8 cellular contexts compared by ENCODE assay signal in genomic region chr12:89709994-89710872, GRCh38. TPM values are rescaled to one million over a fixed set of nuclear protein-coding genes. Genes with fewer than 3 reads are reported as not detected.
DNase-seq lines count a peak whose midpoint lies in the region; ATAC-seq and TF ChIP-seq lines count a peak whose summit lies in the region.

No MANE protein-coding gene starts in this region.

- DNase-seq in CD8-positive, alpha-beta memory T cell = peak in 2 of 5 donors; percentile 14 to 23
- DNase-seq in brain pericyte (ENCODE audit: low read depth, low spot score) = peak; percentile 5
- no peak for DNase-seq in immature natural killer cell
- no peak for DNase-seq in spleen
- DNase-seq in NOMO-1 treated with dmso at 0.1 percent for 144 hours (lab: John Stamatoyannopoulos, UW; ENCODE audit: unreplicated experiment) = no peak

- 3 to 5% (median 3%) methylated on average over 27 to 45 of the region's 45 CpGs for WGBS in spleen, 5 donors

- H3K4me3 ChIP-seq in CD8-positive, alpha-beta memory T cell (ENCODE audit: low read length) = peak overlapping the region; percentile 81
- H3K4me3 ChIP-seq in OCI-LY3 (ENCODE audit: low read length) (peak overlapping the region; percentile 96), spleen (peak overlapping the region; percentile 68 to 91 (median 88))

- H3K4me1 ChIP-seq in CD8-positive, alpha-beta memory T cell (ENCODE audit: insufficient read depth, low read length) = peaks cover 28% of the 10 kb centered on the region
- H3K4me1 ChIP-seq in OCI-LY3 (ENCODE audit: low read length) (peaks cover 17% of the 10 kb centered on the region), spleen (peaks cover 20 to 46% (median 31%) of the 10 kb centered on the region in 6 donors)

- no peak for TF ChIP-seq CTCF in OCI-LY3 (IDR thresholded peaks at IDR 0.05; ENCODE audit: low read depth, low read length)
- no peak for TF ChIP-seq CTCF in spleen (IDR thresholded peaks at IDR 0.05 in 8 of 11, conservative IDR thresholded peaks at IDR 0.05 in 3 of 11)

- no peaks in the 10 kb centered on the region for H3K9me3 ChIP-seq in CD8-positive, alpha-beta memory T cell (ENCODE audit: low read length)
- no peaks in the 10 kb centered on the region for H3K9me3 ChIP-seq in OCI-LY3 (ENCODE audit: insufficient read depth, low read length)
- peaks cover 0 to 13% (median 10%) of the 10 kb centered on the region in 8 donors for H3K9me3 ChIP-seq in spleen

- peak overlapping the region; percentile 43; the same call in 1 of the 2 replicates for H2AFZ ChIP-seq in OCI-LY3 (ENCODE audit: low read depth, low read length)

- peaks cover 0 to 8% of the 10 kb centered on the region in 2 donors for H3K27me3 Mint-ChIP-seq in CD8-positive, alpha-beta memory T cell
- H3K27me3 Mint-ChIP-seq in immature natural killer cell (ENCODE audit: low read depth in 3 of 3) = peaks cover 17 to 19% (median 19%) of the 10 kb centered on the region in 3 donors

- peaks cover 0 to 9% (median 2%) of the 10 kb centered on the region in 5 donors for H3K9me3 Mint-ChIP-seq in CD8-positive, alpha-beta memory T cell
- H3K9me3 Mint-ChIP-seq in immature natural killer cell = no peaks in the 10 kb centered on the region

- H3K27ac Mint-ChIP-seq in CD8-positive, alpha-beta memory T cell = peak overlapping the region; percentile 92 to 99 (median 97)
- H3K27ac Mint-ChIP-seq in immature natural killer cell = peak overlapping the region; percentile 95 to 98 (median 98)

- intact Hi-C loops in spleen (cut with DNase I; ENCODE audit: low total_unique reads) = no loop called here

- peak overlapping the region; percentile 62 for H3K9ac ChIP-seq in OCI-LY3 (ENCODE audit: low read length)

- peak overlapping the region; percentile 84 for H3K4me2 ChIP-seq in OCI-LY3 (ENCODE audit: low read length)

- ATAC-seq in GM21619 (IDR thresholded peaks at IDR 0.05; ENCODE audit: unreplicated experiment) (peak; percentile 1), GM21529 (IDR thresholded peaks at IDR 0.05; ENCODE audit: unreplicated experiment) (no peak)

- peaks cover 33% of the 10 kb centered on the region for H3K79me2 ChIP-seq in OCI-LY3 (ENCODE audit: low read length)

- peaks cover 18% of the 10 kb centered on the region for H4K20me1 ChIP-seq in OCI-LY3 (ENCODE audit: insufficient read depth, low read length)

- peak overlapping the region; percentile 85 to 97 (median 94) for H3K4me3 Mint-ChIP-seq in CD8-positive, alpha-beta memory T cell
- H3K4me3 Mint-ChIP-seq in immature natural killer cell = peak overlapping the region; percentile 93 to 97 (median 96)

- no peak for TF ChIP-seq POLR2A in spleen (IDR thresholded peaks at IDR 0.05)

- POLR2A ChIA-PET in CD8-positive, alpha-beta memory T cell (lab: Charles Lee) = interaction anchor here (0.8 to 2.8 kb wide), 7 partner anchors 8 to 238 kb away, joined by 3 to 34 read pairs (median 6); no protein-coding TSS in a partner anchor

- CTCF ChIA-PET in CD8-positive, alpha-beta memory T cell (lab: Charles Lee) = interaction anchor here (1.3 to 1.8 kb wide), 4 partner anchors 10 to 186 kb away, joined by 4 to 7 read pairs (median 6); partner anchors contain the start of gene GALNT4

- no peaks in the 10 kb centered on the region for H3K36me3 ChIP-seq in CD8-positive, alpha-beta memory T cell (ENCODE audit: insufficient read depth, low read length)
- H3K36me3 ChIP-seq in OCI-LY3 (replicated peaks; ENCODE audit: low read depth, low read length) (no peaks in the 10 kb centered on the region), spleen (no peaks in the 10 kb centered on the region)

- H3K27me3 ChIP-seq in CD8-positive, alpha-beta memory T cell (ENCODE audit: insufficient read depth, low read length, poor library complexity, severe bottlenecking) = no peaks in the 10 kb centered on the region
- H3K27me3 ChIP-seq in OCI-LY3 (ENCODE audit: low read depth, low read length) (0 out of 2 replicates have a peak, but pooled peaks cover 6% of the 10 kb centered on the region), spleen (replicated peaks in 1 of 7) (no peaks in the 10 kb centered on the region)

- peaks cover 30 to 44% (median 32%) of the 10 kb centered on the region in 3 donors for H3K4me1 Mint-ChIP-seq in CD8-positive, alpha-beta memory T cell
- H3K4me1 Mint-ChIP-seq in immature natural killer cell = peaks cover 34 to 40% of the 10 kb centered on the region in 2 donors

- H3K36me3 Mint-ChIP-seq in CD8-positive, alpha-beta memory T cell = peaks cover 0 to 17% (median 0%) of the 10 kb centered on the region in 3 donors
- peaks cover 0 to 4% (median 2%) of the 10 kb centered on the region in 3 donors for H3K36me3 Mint-ChIP-seq in immature natural killer cell

- H3K27ac ChIP-seq in CD8-positive, alpha-beta memory T cell (ENCODE audit: low read depth, low read length) = peak overlapping the region; percentile 97
- peak overlapping the region; percentile 34 for H3K27ac ChIP-seq in OCI-LY3 (ENCODE audit: low read length)
- peak overlapping the region; percentile 93 to 100 (median 99) for H3K27ac ChIP-seq in spleen

RNA-seq across cellular contexts. Expression of gene ATP2B1, which starts 1.6 kb away (rescaled TPM):
- 10 to 100 TPM; 32.7 to 32.8 TPM for total RNA-seq in CD8-positive, alpha-beta memory T cell
- polyA plus RNA-seq in CD8-positive, alpha-beta memory T cell = 45.3 TPM
- polyA plus RNA-seq in immature natural killer cell = 10 to 100 TPM; 15.6 to 29.5 (median 17.8) TPM
- 100 to 1,000 TPM in 2 of 7 donors, 10 to 100 TPM in 5; 64.2 to 130 (median 82.2) TPM for total RNA-seq in spleen
- polyA plus RNA-seq in spleen = 10 to 100 TPM; 13.2 to 17.1 (median 14.0) TPM

Comparison
In these comparisons a context has a peak if more than half of its experiments do, and no peak if none do; other contexts are left out.
1. H3K27ac ChIP-seq: peak in every context shown above with its lines; median percentile 99 in spleen; 97 in CD8-positive, alpha-beta memory T cell; 34 in OCI-LY3.